ENCODE assay signal across 9 cellular contexts in genomic region chr20:31608256-31608980, GRCh38. TPM values are rescaled to one million over a fixed set of nuclear protein-coding genes. Genes with fewer than 3 reads are reported as not detected.
DNase-seq lines count a peak whose midpoint lies in the region; ATAC-seq and TF ChIP-seq lines count a peak whose summit lies in the region.
"Had no signal": no experiment of that assay in that cellular context is flagged by ENCODE, and none has a peak within 500 bp of the region (broad histone marks: within the 10 kb centered on the region; RNA-seq: fewer than 3 reads in every experiment).

No MANE protein-coding gene starts in this region.

- no peaks in the 10 kb centered on the region for H3K9me2 ChIP-seq in Karpas-422 (replicated peaks; ENCODE audit: insufficient read depth, low read length)

- H3K9ac ChIP-seq in iPS-18a (ENCODE audit: low read length) (no peak overlapping the region), Karpas-422 (ENCODE audit: low read length) (no peak overlapping the region)

- intact Hi-C loops in gastrocnemius medialis (cut with DNase I; ENCODE audit: low total_unique reads), result loop anchor here (1.0 kb wide), 2 partner anchors 12 to 36 kb away; no protein-coding TSS in a partner anchor

- no peaks in the 10 kb centered on the region for H3K36me3 ChIP-seq in iPS-18a (ENCODE audit: control insufficient read depth, low read depth, low read length)
- no peaks in the 10 kb centered on the region for H3K36me3 ChIP-seq in gastrocnemius medialis
- no peaks in the 10 kb centered on the region for H3K36me3 ChIP-seq in Karpas-422 (ENCODE audit: insufficient read depth, low read length)

- no peak overlapping the region for H3K4me2 ChIP-seq in Karpas-422 (ENCODE audit: low read depth, low read length, poor library complexity, severe bottlenecking)

- no peaks in the 10 kb centered on the region for H3K79me2 ChIP-seq in Karpas-422 (ENCODE audit: low read length)

- H4K20me1 ChIP-seq in Karpas-422 (ENCODE audit: insufficient read depth, low read depth, low read length), result no peaks in the 10 kb centered on the region; the same call in 1 of the 2 replicates

- H3K9me3 ChIP-seq in iPS-18a (ENCODE audit: control insufficient read depth, low read depth, low read length) (no peaks in the 10 kb centered on the region), gastrocnemius medialis (no peaks in the 10 kb centered on the region), Karpas-422 (ENCODE audit: low read length) (no peaks in the 10 kb centered on the region)

- in situ Hi-C loops in astrocyte of the cerebellum (cut with HindIII; ENCODE audit: low sequenced_read_pairs) (no loop called here), gastrocnemius medialis (cut with MboI; ENCODE audit: low sequenced_read_pairs in 4 of 4) (no loop called here)

- H3K27me3 ChIP-seq in iPS-18a (ENCODE audit: control insufficient read depth, insufficient read depth, low read length) (no peaks in the 10 kb centered on the region), gastrocnemius medialis (no peaks in the 10 kb centered on the region), Karpas-422 (ENCODE audit: low read length) (no peaks in the 10 kb centered on the region)

- DNase-seq in DMS79 (lab: John Stamatoyannopoulos, UW) (peak; percentile 96), NCI-H2029 (lab: John Stamatoyannopoulos, UW) (peak; percentile 97), astrocyte of the cerebellum (ENCODE audit: low read depth) (peak; percentile 78), gastrocnemius medialis (peak; percentile 19 to 63), Karpas-422 (no peak)
- DNase-seq in stimulated activated CD4-positive, alpha-beta T cell treated with anti-CD3 and anti-CD28 coated beads, Interleukin-15, amount 100 ng/mL, for 24 hours, result no peak

- H3K4me3 ChIP-seq in astrocyte of the cerebellum (ENCODE audit: low read depth, low read length) (peak overlapping the region; percentile 20), iPS-18a (ENCODE audit: low read length) (peak overlapping the region; percentile 94), gastrocnemius medialis (peak overlapping the region; percentile 25 to 81 (median 73)), Karpas-422 (ENCODE audit: low read length) (no peak overlapping the region)

- no peak overlapping the region for H2AFZ ChIP-seq in Karpas-422 (ENCODE audit: low read length)

- TF ChIP-seq CTCF in astrocyte of the cerebellum (IDR thresholded peaks at IDR 0.05; ENCODE audit: low read depth, low read length, missing control alignments) (no peak), gastrocnemius medialis (IDR thresholded peaks at IDR 0.05 in 4 of 5, conservative IDR thresholded peaks at IDR 0.05 in 1 of 5) (no peak)

- H3K4me1 ChIP-seq in iPS-18a (ENCODE audit: control insufficient read depth, low read depth, low read length) (peaks cover 27% of the 10 kb centered on the region), gastrocnemius medialis (peaks cover 4 to 40% of the 10 kb centered on the region in 2 donors), Karpas-422 (ENCODE audit: low read length) (peaks cover 21% of the 10 kb centered on the region)

- ATAC-seq in gastrocnemius medialis, result no peak
- no peak for ATAC-seq in HG03521 (IDR thresholded peaks at IDR 0.05; ENCODE audit: unreplicated experiment)

- H3K27ac ChIP-seq in iPS-18a (ENCODE audit: low read length) (no peak overlapping the region), gastrocnemius medialis (peak overlapping the region; percentile 84 to 95 (median 92)), Karpas-422 (ENCODE audit: low read length) (no peak overlapping the region)

- no peak for TF ChIP-seq POLR2A in gastrocnemius medialis (IDR thresholded peaks at IDR 0.05)

RNA-seq across cellular contexts. Expression of gene ID1, which starts 3.3 kb away (rescaled TPM):
- total RNA-seq in gastrocnemius medialis, result 100 to 1,000 TPM; 115 to 206 (median 148) TPM
- 5.0 TPM in 1 of 2 replicates, not detected in the other for total RNA-seq in Karpas-422 (2014; rRNA removed; shearing (Covaris generic); ENCODE audit: low replicate concordance)

RNA-seq across cellular contexts. Expression of gene COX4I2, which starts 29.3 kb away (rescaled TPM):
- 10 to 100 TPM in 1 of 4 donors, 1 to 10 TPM in 3; 3.9 to 10.4 (median 4.3) TPM for total RNA-seq in gastrocnemius medialis
- not detected in 2 replicates for total RNA-seq in Karpas-422 (2014; rRNA removed; shearing (Covaris generic); ENCODE audit: low replicate concordance)
- total RNA-seq: glomerular endothelial cell had no signal

Comparison
In these comparisons a context has a peak if more than half of its experiments do, and no peak if none do; other contexts are left out.
1. DNase-seq: peak in DMS79 (single experiment), NCI-H2029 (single experiment), astrocyte of the cerebellum (single experiment) and gastrocnemius medialis (2 of 2); none in stimulated activated CD4-positive, alpha-beta T cell treated with anti-CD3 and anti-CD28 coated beads, Interleukin-15, amount 100 ng/mL, for 24 hours (single experiment) and Karpas-422 (single experiment).
2. H3K27ac ChIP-seq: peak in gastrocnemius medialis (4 of 4); none in iPS-18a (single experiment) and Karpas-422 (single experiment).
3. RNA of gene ID1, which starts 3.3 kb away (total RNA-seq): 115 to 206 TPM in gastrocnemius medialis; 5.0 TPM in Karpas-422; every median in the first group is over 10 times any median in the second.